Comparison of ENCODE assay signal across 8 cellular contexts in the genomic region with DNA sequence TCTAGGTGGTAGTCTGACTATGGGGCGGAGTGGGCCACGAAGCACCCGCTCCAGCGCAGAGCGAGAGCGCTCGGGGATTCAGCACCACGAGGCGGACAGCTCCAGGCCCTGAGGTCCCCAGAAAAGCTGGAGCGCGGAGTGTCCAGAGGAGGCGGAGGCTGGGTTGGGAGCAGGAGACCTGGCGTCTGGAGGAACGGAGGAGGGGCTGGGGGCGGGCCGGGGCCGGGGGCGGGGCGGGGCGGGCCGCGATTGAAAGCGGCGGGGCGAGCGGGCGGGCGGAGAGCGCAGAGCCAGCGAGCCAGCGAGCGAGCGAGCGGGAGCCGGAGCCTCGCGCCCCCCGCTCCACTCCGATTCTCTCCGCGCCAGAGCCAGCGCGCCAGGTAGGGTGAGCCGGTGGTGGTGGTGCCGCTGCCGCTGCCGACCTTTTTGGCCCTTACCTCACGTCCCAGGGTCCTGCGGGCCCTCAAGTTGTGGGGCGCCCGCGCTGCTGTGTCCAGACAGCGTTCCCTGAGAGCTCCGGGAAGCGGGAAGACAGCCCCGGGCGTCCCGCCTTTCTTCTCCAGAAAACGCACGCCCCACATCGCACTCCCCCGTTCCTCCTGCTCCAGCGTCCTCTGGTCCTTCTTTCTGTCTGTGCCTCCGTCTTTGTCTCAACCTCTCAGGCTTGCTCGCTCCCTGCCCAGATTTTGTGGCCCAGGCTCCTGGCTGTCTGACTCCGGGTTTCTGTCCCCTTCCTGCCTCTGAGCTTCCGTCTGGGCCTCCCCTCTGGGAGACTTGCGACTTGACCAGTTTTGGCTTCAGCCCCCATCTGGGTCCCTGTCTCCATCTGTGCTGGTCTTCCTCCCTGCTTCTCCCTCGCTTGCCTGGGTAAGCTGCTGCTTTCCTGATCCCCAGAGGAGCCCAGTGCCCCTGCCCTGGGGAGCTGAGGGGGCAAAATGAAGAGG. TPM values are rescaled to one million over a fixed set of nuclear protein-coding genes. Genes with fewer than 3 reads are reported as not detected.
DNase-seq lines count a peak whose midpoint lies in the region; ATAC-seq, FAIRE-seq and TF ChIP-seq lines count a peak whose summit lies in the region.

TSS of gene GRM2 (plus strand) at position 281 of the 944 bp plus-strand sequence. CDS start 1,916 bp downstream, outside the sequence.

- in situ Hi-C loops in Panc1 (cut with HindIII; ENCODE audit: low pct_unique_long_range_greater_than_20kb, low sequenced_read_pairs), result no loop called here

- H3K9me2 ChIP-seq in PC-9 (ENCODE audit: insufficient read depth), result no peaks in the 10 kb centered on the region

- H3K4me1 ChIP-seq in Panc1 (ENCODE audit: control insufficient read depth, insufficient read depth, low read length), result no peaks in the 10 kb centered on the region
- no peaks in the 10 kb centered on the region for H3K4me1 ChIP-seq in small intestine (ENCODE audit: control insufficient read depth in 2 of 2, insufficient read depth in 1 of 2, low read depth in 1 of 2, low read length in 1 of 2)
- H3K4me1 ChIP-seq in PC-9 (replicated peaks; ENCODE audit: insufficient read depth), result no peaks in the 10 kb centered on the region

- peak; percentile 74 for ATAC-seq in Panc1

- H3K27me3 ChIP-seq in Panc1 (ENCODE audit: control insufficient read depth, insufficient read depth, low read length) (no peaks in the 10 kb centered on the region; the same call in 1 of the 2 replicates), small intestine (ENCODE audit: control insufficient read depth in 2 of 2, insufficient read depth in 2 of 2, low read length in 2 of 2) (no peaks in the 10 kb centered on the region), PC-9 (ENCODE audit: insufficient read depth, low read depth) (no peaks in the 10 kb centered on the region)

- TF ChIP-seq CTCF in Panc1 (IDR thresholded peaks at IDR 0.05), result no peak
- TF ChIP-seq CTCF in chondrocyte (IDR thresholded peaks at IDR 0.05), result peak; percentile 13
- no peak for TF ChIP-seq CTCF in PC-9 (conservative IDR thresholded peaks at IDR 0.05)

- H3K79me2 ChIP-seq in PC-9 (ENCODE audit: low read depth), result no peaks in the 10 kb centered on the region

- H3K27me3 Mint-ChIP-seq in activated CD4-positive, alpha-beta memory T cell treated with anti-CD3 and anti-CD28 coated beads for 36 hours, result no peaks in the 10 kb centered on the region
- H3K27me3 Mint-ChIP-seq in activated CD4-positive, alpha-beta memory T cell treated with anti-CD3 and anti-CD28 coated beads, Interleukin-2, amount 10 ng/mL, durations not matched to agents 7 days and 5 days, result no peaks in the 10 kb centered on the region
- H3K27me3 Mint-ChIP-seq in chondrocyte (ENCODE audit: low read depth), result peaks cover 6% of the 10 kb centered on the region
- H3K27me3 Mint-ChIP-seq in immature natural killer cell (ENCODE audit: low read depth in 3 of 3), result peaks cover 0 to 6% (median 2%) of the 10 kb centered on the region in 3 donors

- H3K9me3 ChIP-seq in Panc1 (ENCODE audit: control insufficient read depth, insufficient read depth, low read depth, low read length), result no peaks in the 10 kb centered on the region
- H3K9me3 ChIP-seq in small intestine (ENCODE audit: control insufficient read depth, low read depth), result no peaks in the 10 kb centered on the region
- H3K9me3 ChIP-seq in PC-9 (ENCODE audit: insufficient read depth, low read depth), result no peaks in the 10 kb centered on the region

- H3K4me3 ChIP-seq in Panc1 (ENCODE audit: low read depth in 2 of 2, low read length in 2 of 2), result peak within 1 kb of the TSS in 1 of 2 experiments; percentile 16; a peak in 1 of 4 replicates
- no peak within 1 kb of the TSS for H3K4me3 ChIP-seq in small intestine (ENCODE audit: low read depth in 1 of 2, low read length in 2 of 2)
- no peak within 1 kb of the TSS for H3K4me3 ChIP-seq in PC-9

- WGBS in small intestine, 3 donors, result 5 to 13% (median 6%) methylated on average over 43 to 69 of the region's 69 CpGs

- peak; percentile 40 for DNase-seq in activated CD4-positive, alpha-beta memory T cell treated with anti-CD3 and anti-CD28 coated beads for 36 hours
- no peak for DNase-seq in activated CD4-positive, alpha-beta memory T cell treated with anti-CD3 and anti-CD28 coated beads, Interleukin-2, amount 10 ng/mL, durations not matched to agents 7 days and 5 days
- DNase-seq in Panc1 (ENCODE audit: low read depth, low spot score) (no peak), chondrocyte (ENCODE audit: low spot score) (peak; percentile 95), immature natural killer cell (no peak), small intestine (peak; percentile 54), GDM1 (lab: John Stamatoyannopoulos, UW) (no peak), PC-9 (no peak)

- intact Hi-C loops in activated CD4-positive, alpha-beta memory T cell treated with anti-CD3 and anti-CD28 coated beads for 36 hours (cut with micrococcal nuclease), result no loop called here
- intact Hi-C loops in Panc1 (cut with micrococcal nuclease; ENCODE audit: unreplicated experiment) (no loop called here), PC-9 (cut with micrococcal nuclease; ENCODE audit: unreplicated experiment) (no loop called here)

- no peaks in the 10 kb centered on the region for H4K20me1 ChIP-seq in PC-9 (ENCODE audit: insufficient read depth)

- H3F3A ChIP-seq in PC-9 (ENCODE audit: insufficient read depth, low read depth), result no peaks in the 10 kb centered on the region

- no peak for FAIRE-seq in small intestine (lab: Jason Lieb, UNC)

- POLR2A ChIA-PET in activated CD4-positive, alpha-beta memory T cell treated with anti-CD3 and anti-CD28 coated beads for 36 hours (lab: Charles Lee), result no interaction called here
- POLR2A ChIA-PET in activated CD4-positive, alpha-beta memory T cell treated with anti-CD3 and anti-CD28 coated beads, Interleukin-2, amount 10 ng/mL, durations not matched to agents 7 days and 5 days (lab: Charles Lee), result no interaction called here
- POLR2A ChIA-PET in Panc1 (lab: Charles Lee) (no interaction called here), PC-9 (lab: Charles Lee; ENCODE audit: unreplicated experiment) (no interaction called here)

- CTCF ChIA-PET in activated CD4-positive, alpha-beta memory T cell treated with anti-CD3 and anti-CD28 coated beads for 36 hours (lab: Charles Lee), result interaction anchor here (1.6 kb wide), 1 partner anchor 12 kb away, joined by 4 read pairs; no protein-coding TSS in a partner anchor
- CTCF ChIA-PET in activated CD4-positive, alpha-beta memory T cell treated with anti-CD3 and anti-CD28 coated beads, Interleukin-2, amount 10 ng/mL, durations not matched to agents 7 days and 5 days (lab: Charles Lee), result interaction anchor here (2.3 kb wide), 1 partner anchor 25 kb away, joined by 6 read pairs; no protein-coding TSS in a partner anchor
- CTCF ChIA-PET in Panc1 (lab: Charles Lee), result interaction anchor here (0.7 kb wide), 1 partner anchor 136 kb away, joined by 8 read pairs; no protein-coding TSS in a partner anchor
- CTCF ChIA-PET in PC-9 (lab: Charles Lee), result no interaction called here

- H3K4me1 Mint-ChIP-seq in activated CD4-positive, alpha-beta memory T cell treated with anti-CD3 and anti-CD28 coated beads for 36 hours (ENCODE audit: low read depth), result peaks cover 16% of the 10 kb centered on the region
- H3K4me1 Mint-ChIP-seq in activated CD4-positive, alpha-beta memory T cell treated with anti-CD3 and anti-CD28 coated beads, Interleukin-2, amount 10 ng/mL, durations not matched to agents 7 days and 5 days, result peaks cover 2% of the 10 kb centered on the region
- H3K4me1 Mint-ChIP-seq in chondrocyte (ENCODE audit: low read depth) (peaks cover 8% of the 10 kb centered on the region), immature natural killer cell (peaks cover 14 to 20% of the 10 kb centered on the region in 2 donors)

- H3K9me3 Mint-ChIP-seq in activated CD4-positive, alpha-beta memory T cell treated with anti-CD3 and anti-CD28 coated beads for 36 hours, result peaks cover 2% of the 10 kb centered on the region
- no peaks in the 10 kb centered on the region for H3K9me3 Mint-ChIP-seq in activated CD4-positive, alpha-beta memory T cell treated with anti-CD3 and anti-CD28 coated beads, Interleukin-2, amount 10 ng/mL, durations not matched to agents 7 days and 5 days
- H3K9me3 Mint-ChIP-seq in chondrocyte (ENCODE audit: low read depth) (no peaks in the 10 kb centered on the region), immature natural killer cell (no peaks in the 10 kb centered on the region)

- no peak within 1 kb of the TSS for H3K4me3 Mint-ChIP-seq in activated CD4-positive, alpha-beta memory T cell treated with anti-CD3 and anti-CD28 coated beads for 36 hours
- H3K4me3 Mint-ChIP-seq in activated CD4-positive, alpha-beta memory T cell treated with anti-CD3 and anti-CD28 coated beads, Interleukin-2, amount 10 ng/mL, durations not matched to agents 7 days and 5 days, result no peak within 1 kb of the TSS
- peak within 1 kb of the TSS; percentile 69 for H3K4me3 Mint-ChIP-seq in chondrocyte (ENCODE audit: unreplicated experiment)
- no peak within 1 kb of the TSS for H3K4me3 Mint-ChIP-seq in immature natural killer cell

- H3K36me3 ChIP-seq in Panc1 (ENCODE audit: control insufficient read depth, insufficient read depth, low read length) (no peaks in the 10 kb centered on the region), small intestine (ENCODE audit: control insufficient read depth in 2 of 2, insufficient read depth in 2 of 2, low read length in 2 of 2) (no peaks in the 10 kb centered on the region), PC-9 (ENCODE audit: low read depth) (no peaks in the 10 kb centered on the region)

- H3K27ac Mint-ChIP-seq in activated CD4-positive, alpha-beta memory T cell treated with anti-CD3 and anti-CD28 coated beads for 36 hours, result no peak within 1 kb of the TSS
- H3K27ac Mint-ChIP-seq in activated CD4-positive, alpha-beta memory T cell treated with anti-CD3 and anti-CD28 coated beads, Interleukin-2, amount 10 ng/mL, durations not matched to agents 7 days and 5 days, result no peak within 1 kb of the TSS
- H3K27ac Mint-ChIP-seq in chondrocyte (ENCODE audit: unreplicated experiment) (no peak within 1 kb of the TSS), immature natural killer cell (peak within 1 kb of the TSS in 4 of 6 donors; percentile 37 to 61 (median 50))

- H3K36me3 Mint-ChIP-seq in activated CD4-positive, alpha-beta memory T cell treated with anti-CD3 and anti-CD28 coated beads for 36 hours, result peaks cover 2% of the 10 kb centered on the region
- H3K36me3 Mint-ChIP-seq in activated CD4-positive, alpha-beta memory T cell treated with anti-CD3 and anti-CD28 coated beads, Interleukin-2, amount 10 ng/mL, durations not matched to agents 7 days and 5 days (ENCODE audit: low read depth), result peaks cover 16% of the 10 kb centered on the region
- peaks cover 1% of the 10 kb centered on the region for H3K36me3 Mint-ChIP-seq in chondrocyte (ENCODE audit: low read depth)
- peaks cover 5 to 15% (median 6%) of the 10 kb centered on the region in 3 donors for H3K36me3 Mint-ChIP-seq in immature natural killer cell

- BruUV-seq in Panc1 (replicated peaks; lab: Mats Ljungman, UMichigan) (no TSS peak), PC-9 (replicated peaks; lab: Mats Ljungman, UMichigan) (no TSS peak)

- H3K27ac ChIP-seq in Panc1 (ENCODE audit: low read length) (no peak within 1 kb of the TSS), small intestine (ENCODE audit: low read depth in 1 of 2, low read length in 1 of 2) (no peak within 1 kb of the TSS), PC-9 (no peak within 1 kb of the TSS)

- H2AFZ ChIP-seq in PC-9, result no peak within 1 kb of the TSS

- no peak within 1 kb of the TSS for H3K4me2 ChIP-seq in PC-9

RNA-seq across cellular contexts. Expression of gene GRM2, which starts in this region (rescaled TPM):
- total RNA-seq in activated CD4-positive, alpha-beta memory T cell treated with anti-CD3 and anti-CD28 coated beads for 36 hours, result under 1 TPM; 0.22 to 0.29 TPM
- 1 to 10 TPM; 1.7 to 2.4 TPM for total RNA-seq in activated CD4-positive, alpha-beta memory T cell treated with anti-CD3 and anti-CD28 coated beads, Interleukin-2, amount 10 ng/mL, durations not matched to agents 7 days and 5 days
- total RNA-seq in Panc1 (2021; ENCODE audit: unreplicated experiment) (0.21 TPM), chondrocyte (0.10 TPM in 2 of 3 replicates, not detected in the other), PC-9 (2021) (0.13 and 0.25 TPM in 2 replicates)
- 0.10 TPM for polyA plus RNA-seq in Panc1 (2012; ENCODE audit: insufficient read length)
- polyA plus RNA-seq in immature natural killer cell (not detected), small intestine (under 1 TPM in 1 of 3 donors, not detected in 2; 0.18 TPM)

Comparison
In these comparisons a context has a peak if more than half of its experiments do, and no peak if none do; other contexts are left out.
1. Peak in DNase-seq in activated CD4-positive, alpha-beta memory T cell treated with anti-CD3 and anti-CD28 coated beads for 36 hours; RNA of the gene not detected or under 1 TPM.
2. Peak in ATAC-seq in Panc1; RNA of the gene not detected or under 1 TPM.
3. Peak in DNase-seq in chondrocyte; RNA of the gene not detected or under 1 TPM.
4. Peak in DNase-seq in small intestine; RNA of the gene not detected or under 1 TPM.
5. H3K27ac Mint-ChIP-seq: peak in immature natural killer cell (4 of 6); none in activated CD4-positive, alpha-beta memory T cell treated with anti-CD3 and anti-CD28 coated beads for 36 hours (single experiment), activated CD4-positive, alpha-beta memory T cell treated with anti-CD3 and anti-CD28 coated beads, Interleukin-2, amount 10 ng/mL, durations not matched to agents 7 days and 5 days (single experiment) and chondrocyte (single experiment).